1 cellular context compared by ENCODE assay signal in genomic region chr3:159166899-159167586, GRCh38.
TF ChIP-seq lines count a peak whose summit lies in the region.

No MANE protein-coding gene starts in this region.

TF ChIP-seq in GM23338, 12 proteins besides CTCF, POLR2A, EP300 and RAD21 (continued from another document):
- TF ChIP-seq ZNF462 (CRISPR knock-in tag; IDR thresholded peaks at IDR 0.05) (no peak), REST (IDR thresholded peaks at IDR 0.05; ENCODE audit: unreplicated experiment) (no peak), EZH2phosphoT487 (IDR thresholded peaks at IDR 0.05; ENCODE audit: unreplicated experiment) (no peak), EZH2 (IDR thresholded peaks at IDR 0.05; ENCODE audit: low read depth, unreplicated experiment) (no peak), NANOG (IDR thresholded peaks at IDR 0.05; ENCODE audit: borderline replicate concordance) (no peak)
